Comparison of ENCODE assay signal across 1 cellular context in the genomic region with DNA sequence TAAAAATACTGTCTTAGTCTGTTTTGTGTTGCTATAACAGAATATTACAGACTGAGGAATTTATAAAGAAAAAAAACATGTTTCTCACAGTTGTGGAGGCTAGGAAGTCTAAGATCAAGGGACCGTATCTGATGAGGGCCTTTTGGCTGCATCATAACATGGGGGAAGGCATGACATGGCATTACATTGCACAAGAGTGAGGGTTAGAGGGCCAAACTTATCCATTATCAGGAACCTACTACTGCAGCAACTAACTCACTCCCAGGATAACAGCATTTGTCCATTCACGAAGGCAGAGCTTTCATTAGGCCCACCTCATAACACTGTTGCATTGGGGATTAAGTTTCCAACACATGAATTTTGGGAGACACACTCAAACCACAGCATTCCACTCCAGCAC.
A peak's percentile ranks its signal among the peaks of the same experiment; 100 is the strongest.
TF ChIP-seq lines count a peak whose summit lies in the region.

No MANE protein-coding gene starts in this region.

TF ChIP-seq in K562, 482 proteins besides CTCF, POLR2A, EP300 and RAD21 (continued from another document):
- TF ChIP-seq ZNF507 (tag; conservative IDR thresholded peaks at IDR 0.05) (no peak), GABPB2 (CRISPR knock-in tag; conservative IDR thresholded peaks at IDR 0.05) (no peak), TBL1XR1 (IDR thresholded peaks at IDR 0.05; ENCODE audit: low read length in 2 of 2) (no peak), SRF (CRISPR knock-in tag; IDR thresholded peaks at IDR 0.05) (no peak), HDAC8 (tag; IDR thresholded peaks at IDR 0.05) (no peak), SMARCA4 (IDR thresholded peaks at IDR 0.05) (no peak), CCAR2 (IDR thresholded peaks at IDR 0.05; ENCODE audit: low read depth, low read length) (no peak), NR2C2 (CRISPR knock-in tag; IDR thresholded peaks at IDR 0.05) (no peak), NR2C2 (tag; IDR thresholded peaks at IDR 0.05) (no peak), NFE2 (IDR thresholded peaks at IDR 0.05; ENCODE audit: low read depth) (peak; percentile 43), ZNF316 (IDR thresholded peaks at IDR 0.05) (peak; percentile 28), MAFG (tag; conservative IDR thresholded peaks at IDR 0.05) (peak; percentile 68), HNRNPUL1 (IDR thresholded peaks at IDR 0.05; ENCODE audit: low read length) (no peak), ELF1 (tag; IDR thresholded peaks at IDR 0.05) (no peak), ZFX (CRISPR knock-in tag; IDR thresholded peaks at IDR 0.05) (no peak), RFX1 (IDR thresholded peaks at IDR 0.05) (no peak)
- TF ChIP-seq, protein P1, sequence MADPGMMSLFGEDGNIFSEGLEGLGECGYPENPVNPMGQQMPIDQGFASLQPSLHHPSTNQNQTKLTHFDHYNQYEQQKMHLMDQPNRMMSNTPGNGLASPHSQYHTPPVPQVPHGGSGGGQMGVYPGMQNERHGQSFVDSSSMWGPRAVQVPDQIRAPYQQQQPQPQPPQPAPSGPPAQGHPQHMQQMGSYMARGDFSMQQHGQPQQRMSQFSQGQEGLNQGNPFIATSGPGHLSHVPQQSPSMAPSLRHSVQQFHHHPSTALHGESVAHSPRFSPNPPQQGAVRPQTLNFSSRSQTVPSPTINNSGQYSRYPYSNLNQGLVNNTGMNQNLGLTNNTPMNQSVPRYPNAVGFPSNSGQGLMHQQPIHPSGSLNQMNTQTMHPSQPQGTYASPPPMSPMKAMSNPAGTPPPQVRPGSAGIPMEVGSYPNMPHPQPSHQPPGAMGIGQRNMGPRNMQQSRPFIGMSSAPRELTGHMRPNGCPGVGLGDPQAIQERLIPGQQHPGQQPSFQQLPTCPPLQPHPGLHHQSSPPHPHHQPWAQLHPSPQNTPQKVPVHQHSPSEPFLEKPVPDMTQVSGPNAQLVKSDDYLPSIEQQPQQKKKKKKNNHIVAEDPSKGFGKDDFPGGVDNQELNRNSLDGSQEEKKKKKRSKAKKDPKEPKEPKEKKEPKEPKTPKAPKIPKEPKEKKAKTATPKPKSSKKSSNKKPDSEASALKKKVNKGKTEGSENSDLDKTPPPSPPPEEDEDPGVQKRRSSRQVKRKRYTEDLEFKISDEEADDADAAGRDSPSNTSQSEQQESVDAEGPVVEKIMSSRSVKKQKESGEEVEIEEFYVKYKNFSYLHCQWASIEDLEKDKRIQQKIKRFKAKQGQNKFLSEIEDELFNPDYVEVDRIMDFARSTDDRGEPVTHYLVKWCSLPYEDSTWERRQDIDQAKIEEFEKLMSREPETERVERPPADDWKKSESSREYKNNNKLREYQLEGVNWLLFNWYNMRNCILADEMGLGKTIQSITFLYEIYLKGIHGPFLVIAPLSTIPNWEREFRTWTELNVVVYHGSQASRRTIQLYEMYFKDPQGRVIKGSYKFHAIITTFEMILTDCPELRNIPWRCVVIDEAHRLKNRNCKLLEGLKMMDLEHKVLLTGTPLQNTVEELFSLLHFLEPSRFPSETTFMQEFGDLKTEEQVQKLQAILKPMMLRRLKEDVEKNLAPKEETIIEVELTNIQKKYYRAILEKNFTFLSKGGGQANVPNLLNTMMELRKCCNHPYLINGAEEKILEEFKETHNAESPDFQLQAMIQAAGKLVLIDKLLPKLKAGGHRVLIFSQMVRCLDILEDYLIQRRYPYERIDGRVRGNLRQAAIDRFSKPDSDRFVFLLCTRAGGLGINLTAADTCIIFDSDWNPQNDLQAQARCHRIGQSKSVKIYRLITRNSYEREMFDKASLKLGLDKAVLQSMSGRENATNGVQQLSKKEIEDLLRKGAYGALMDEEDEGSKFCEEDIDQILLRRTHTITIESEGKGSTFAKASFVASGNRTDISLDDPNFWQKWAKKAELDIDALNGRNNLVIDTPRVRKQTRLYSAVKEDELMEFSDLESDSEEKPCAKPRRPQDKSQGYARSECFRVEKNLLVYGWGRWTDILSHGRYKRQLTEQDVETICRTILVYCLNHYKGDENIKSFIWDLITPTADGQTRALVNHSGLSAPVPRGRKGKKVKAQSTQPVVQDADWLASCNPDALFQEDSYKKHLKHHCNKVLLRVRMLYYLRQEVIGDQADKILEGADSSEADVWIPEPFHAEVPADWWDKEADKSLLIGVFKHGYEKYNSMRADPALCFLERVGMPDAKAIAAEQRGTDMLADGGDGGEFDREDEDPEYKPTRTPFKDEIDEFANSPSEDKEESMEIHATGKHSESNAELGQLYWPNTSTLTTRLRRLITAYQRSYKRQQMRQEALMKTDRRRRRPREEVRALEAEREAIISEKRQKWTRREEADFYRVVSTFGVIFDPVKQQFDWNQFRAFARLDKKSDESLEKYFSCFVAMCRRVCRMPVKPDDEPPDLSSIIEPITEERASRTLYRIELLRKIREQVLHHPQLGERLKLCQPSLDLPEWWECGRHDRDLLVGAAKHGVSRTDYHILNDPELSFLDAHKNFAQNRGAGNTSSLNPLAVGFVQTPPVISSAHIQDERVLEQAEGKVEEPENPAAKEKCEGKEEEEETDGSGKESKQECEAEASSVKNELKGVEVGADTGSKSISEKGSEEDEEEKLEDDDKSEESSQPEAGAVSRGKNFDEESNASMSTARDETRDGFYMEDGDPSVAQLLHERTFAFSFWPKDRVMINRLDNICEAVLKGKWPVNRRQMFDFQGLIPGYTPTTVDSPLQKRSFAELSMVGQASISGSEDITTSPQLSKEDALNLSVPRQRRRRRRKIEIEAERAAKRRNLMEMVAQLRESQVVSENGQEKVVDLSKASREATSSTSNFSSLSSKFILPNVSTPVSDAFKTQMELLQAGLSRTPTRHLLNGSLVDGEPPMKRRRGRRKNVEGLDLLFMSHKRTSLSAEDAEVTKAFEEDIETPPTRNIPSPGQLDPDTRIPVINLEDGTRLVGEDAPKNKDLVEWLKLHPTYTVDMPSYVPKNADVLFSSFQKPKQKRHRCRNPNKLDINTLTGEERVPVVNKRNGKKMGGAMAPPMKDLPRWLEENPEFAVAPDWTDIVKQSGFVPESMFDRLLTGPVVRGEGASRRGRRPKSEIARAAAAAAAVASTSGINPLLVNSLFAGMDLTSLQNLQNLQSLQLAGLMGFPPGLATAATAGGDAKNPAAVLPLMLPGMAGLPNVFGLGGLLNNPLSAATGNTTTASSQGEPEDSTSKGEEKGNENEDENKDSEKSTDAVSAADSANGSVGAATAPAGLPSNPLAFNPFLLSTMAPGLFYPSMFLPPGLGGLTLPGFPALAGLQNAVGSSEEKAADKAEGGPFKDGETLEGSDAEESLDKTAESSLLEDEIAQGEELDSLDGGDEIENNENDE (IDR thresholded peaks at IDR 0.05; ENCODE audit: low read depth, low read length), result no peak
